10 cellular contexts compared by ENCODE assay signal in the genomic region with DNA sequence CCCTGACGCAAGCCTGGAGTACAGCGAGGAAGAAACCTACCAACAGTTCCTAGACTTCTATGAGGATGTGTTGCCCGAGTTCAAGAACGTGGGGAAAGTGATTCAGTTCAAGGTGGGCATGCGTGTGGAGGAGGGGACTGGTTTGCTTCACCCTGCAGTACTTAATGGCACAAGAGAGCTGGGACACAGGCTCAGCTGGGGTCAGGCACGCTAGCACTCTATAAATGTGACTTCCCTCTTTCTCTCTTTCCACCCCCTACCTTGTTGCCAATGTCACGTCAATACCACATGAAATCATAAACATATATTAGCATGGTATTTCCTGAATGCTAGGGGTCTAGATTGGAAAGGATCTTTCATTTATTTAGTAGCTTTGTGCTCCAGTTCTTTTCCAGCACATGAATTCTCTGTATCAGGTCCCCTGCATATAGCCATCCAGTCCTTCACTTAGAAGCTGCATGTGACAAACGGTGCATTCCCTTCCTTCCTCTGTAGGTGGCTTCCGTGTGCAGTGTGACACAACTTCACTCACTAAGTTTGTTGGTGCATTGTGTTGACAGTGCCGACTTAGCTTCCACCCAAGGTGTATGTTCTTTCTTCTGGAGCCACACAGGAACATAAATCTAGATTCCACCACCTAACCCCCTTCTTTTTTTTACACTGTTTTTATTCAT. TPM values are rescaled to one million over a fixed set of nuclear protein-coding genes. Genes with fewer than 3 reads are reported as not detected.
A peak's percentile ranks its signal among the peaks of the same experiment; 100 is the strongest.
DNase-seq lines count a peak whose midpoint lies in the region; ATAC-seq and TF ChIP-seq lines count a peak whose summit lies in the region.
"Had no signal": no experiment of that assay in that cellular context is flagged by ENCODE, and none has a peak within 500 bp of the region (broad histone marks: within the 10 kb centered on the region; RNA-seq: fewer than 3 reads in every experiment).

No MANE protein-coding gene starts in this region.

- H3K4me3 ChIP-seq in CD4-positive, CD25-positive, alpha-beta regulatory T cell (ENCODE audit: low read depth, low read length), result no peak overlapping the region
- no peak overlapping the region for H3K4me3 ChIP-seq in WERI-Rb-1 (ENCODE audit: low read depth, low read length)
- H3K4me3 ChIP-seq: SK-N-MC had no signal

- peak; percentile 76 to 87 for ATAC-seq in CD4-positive, CD25-positive, alpha-beta regulatory T cell (ENCODE audit: low read depth in 2 of 2)
- peak; percentile 79 for ATAC-seq in GM18870 (IDR thresholded peaks at IDR 0.05; ENCODE audit: unreplicated experiment)
- ATAC-seq in HG03354 (IDR thresholded peaks at IDR 0.05; ENCODE audit: poor library complexity, severe bottlenecking, unreplicated experiment), result peak; percentile 65
- no peak for ATAC-seq in foreskin keratinocyte
- ATAC-seq in HG03196 (IDR thresholded peaks at IDR 0.05; ENCODE audit: unreplicated experiment), result no peak

- H3K27ac ChIP-seq in CD4-positive, CD25-positive, alpha-beta regulatory T cell (ENCODE audit: insufficient read depth, low read length, poor library complexity, severe bottlenecking), result no peak overlapping the region
- no peak overlapping the region for H3K27ac ChIP-seq in WERI-Rb-1
- no peak overlapping the region for H3K27ac ChIP-seq in foreskin keratinocyte
- H3K27ac ChIP-seq: parathyroid adenoma had no signal

- H3K27me3 ChIP-seq in CD4-positive, CD25-positive, alpha-beta regulatory T cell (ENCODE audit: control insufficient read depth, insufficient read depth, low read length), result no peaks in the 10 kb centered on the region
- H3K27me3 ChIP-seq in WERI-Rb-1 (ENCODE audit: insufficient read depth, low read depth, severe bottlenecking) (no peaks in the 10 kb centered on the region), foreskin keratinocyte (no peaks in the 10 kb centered on the region)

- TF ChIP-seq CTCF in WERI-Rb-1 (IDR thresholded peaks at IDR 0.05; ENCODE audit: low read depth, low read length) (peak; percentile 55; the same call in 1 of the 2 replicates), foreskin keratinocyte (conservative IDR thresholded peaks at IDR 0.05) (peak; percentile 37)

- peaks cover 8 to 27% (median 17%) of the 10 kb centered on the region in 4 donors for H3K4me1 Mint-ChIP-seq in CD4-positive, CD25-positive, alpha-beta regulatory T cell

- peak in 2 of 3 donors; percentile 29 to 67 for DNase-seq in CD4-positive, CD25-positive, alpha-beta regulatory T cell
- no peak for DNase-seq in WERI-Rb-1
- DNase-seq in foreskin keratinocyte, result peak in 1 of 2 donors; percentile 3
- peak; percentile 4 for DNase-seq in stimulated activated CD4-positive, alpha-beta T cell treated with anti-CD3 and anti-CD28 coated beads, Interleukin-1b, Interleukin-23, amount 100 ng/mL, for 48 hours
- DNase-seq in NCI-H1092 treated with DMSO at 0.1 percent for 48 hours (lab: John Stamatoyannopoulos, UW), result no peak

- peaks cover 14% of the 10 kb centered on the region for H3K4me1 ChIP-seq in CD4-positive, CD25-positive, alpha-beta regulatory T cell (ENCODE audit: control insufficient read depth, insufficient read depth, low read length, poor library complexity, severe bottlenecking)
- no peaks in the 10 kb centered on the region for H3K4me1 ChIP-seq in foreskin keratinocyte
- H3K4me1 ChIP-seq: parathyroid adenoma had no signal

- no peaks in the 10 kb centered on the region for H3K9me3 Mint-ChIP-seq in CD4-positive, CD25-positive, alpha-beta regulatory T cell

- H3K36me3 ChIP-seq in CD4-positive, CD25-positive, alpha-beta regulatory T cell (ENCODE audit: control insufficient read depth, insufficient read depth, low read length), result peaks cover 42% of the 10 kb centered on the region
- peaks cover 55% of the 10 kb centered on the region for H3K36me3 ChIP-seq in WERI-Rb-1

- no peak overlapping the region for H3K4me3 Mint-ChIP-seq in CD4-positive, CD25-positive, alpha-beta regulatory T cell

- no peaks in the 10 kb centered on the region for H3K9me3 ChIP-seq in CD4-positive, CD25-positive, alpha-beta regulatory T cell (ENCODE audit: control insufficient read depth in 2 of 2, low read length in 2 of 2)
- no peaks in the 10 kb centered on the region for H3K9me3 ChIP-seq in WERI-Rb-1 (ENCODE audit: severe bottlenecking)

- peaks cover 54% of the 10 kb centered on the region for H3K36me3 Mint-ChIP-seq in CD4-positive, CD25-positive, alpha-beta regulatory T cell

- no peaks in the 10 kb centered on the region for H3K27me3 Mint-ChIP-seq in CD4-positive, CD25-positive, alpha-beta regulatory T cell

- peak overlapping the region in 2 of 3 donors; percentile 43 to 66 for H3K27ac Mint-ChIP-seq in CD4-positive, CD25-positive, alpha-beta regulatory T cell

RNA-seq across cellular contexts. Expression of gene ZRSR2, which starts 25.6 kb away (rescaled TPM):
- total RNA-seq in CD4-positive, CD25-positive, alpha-beta regulatory T cell, result 47.5 TPM
- 10 to 100 TPM; 16.6 to 25.3 (median 19.3) TPM for polyA plus RNA-seq in CD4-positive, CD25-positive, alpha-beta regulatory T cell
- total RNA-seq in foreskin keratinocyte, result 5.7 and 5.9 TPM in 2 replicates
- 6.9 and 7.2 TPM in 2 replicates for polyA plus RNA-seq in foreskin keratinocyte

RNA-seq across cellular contexts. Expression of gene AP1S2, which starts 38.7 kb away (rescaled TPM):
- 32.8 TPM for total RNA-seq in CD4-positive, CD25-positive, alpha-beta regulatory T cell
- polyA plus RNA-seq in CD4-positive, CD25-positive, alpha-beta regulatory T cell, result 10 to 100 TPM; 68.4 to 93.5 (median 77.8) TPM
- 11.9 and 12.5 TPM in 2 replicates for total RNA-seq in foreskin keratinocyte
- polyA plus RNA-seq in foreskin keratinocyte, result 4.3 and 5.6 TPM in 2 replicates

Comparison
In these comparisons a context has a peak if more than half of its experiments do, and no peak if none do; other contexts are left out.
1. ATAC-seq: peak in CD4-positive, CD25-positive, alpha-beta regulatory T cell (2 of 2), GM18870 (single experiment) and HG03354 (single experiment); none in foreskin keratinocyte (single experiment) and HG03196 (single experiment).
2. DNase-seq: peak in CD4-positive, CD25-positive, alpha-beta regulatory T cell (2 of 3) and stimulated activated CD4-positive, alpha-beta T cell treated with anti-CD3 and anti-CD28 coated beads, Interleukin-1b, Interleukin-23, amount 100 ng/mL, for 48 hours (single experiment); none in WERI-Rb-1 (single experiment) and NCI-H1092 treated with DMSO at 0.1 percent for 48 hours (single experiment).